ENCODE assay signal across 2 cellular contexts in the genomic region with DNA sequence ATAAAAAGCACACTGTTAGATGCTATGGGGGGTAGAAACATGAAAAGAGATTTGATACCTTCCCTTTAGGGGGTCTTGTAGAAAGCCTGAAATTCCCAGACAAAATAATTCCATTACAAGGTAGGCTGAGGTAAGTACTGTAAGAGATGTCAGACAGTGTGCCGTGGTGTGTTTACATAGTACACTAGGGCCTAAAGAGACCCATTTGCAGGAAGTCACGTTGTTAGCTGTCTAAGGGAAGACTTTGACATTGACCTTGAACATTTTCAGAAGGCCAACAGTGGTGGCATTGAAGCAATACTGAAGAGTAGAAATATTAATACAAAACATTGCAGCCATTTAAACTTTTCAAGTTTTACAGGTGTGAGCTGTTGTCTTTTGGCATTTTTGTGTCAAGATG.
TF ChIP-seq lines count a peak whose summit lies in the region.

No MANE protein-coding gene starts in this region.

TF ChIP-seq in HepG2, 621 proteins besides CTCF, POLR2A, EP300 and RAD21:
- TF ChIP-seq ZBTB38 (CRISPR knock-in tag; IDR thresholded peaks at IDR 0.05) (no peak), SKI (IDR thresholded peaks at IDR 0.05; ENCODE audit: partially characterized antibody) (peak; percentile 79), ZNF317 (CRISPR knock-in tag; IDR thresholded peaks at IDR 0.05) (peak; percentile 92), RARA (CRISPR knock-in tag; IDR thresholded peaks at IDR 0.05) (peak; percentile 83), ZNF629 (CRISPR knock-in tag; conservative IDR thresholded peaks at IDR 0.05) (peak; percentile 35; the same call in 1 of the 2 replicates), RXRB (CRISPR knock-in tag; IDR thresholded peaks at IDR 0.05; ENCODE audit: borderline replicate concordance) (peak; percentile 61; the same call in 1 of the 2 replicates), BCL6 (CRISPR knock-in tag; IDR thresholded peaks at IDR 0.05) (peak; percentile 56; the same call in 1 of the 2 replicates), TBL1XR1 (IDR thresholded peaks at IDR 0.05; ENCODE audit: borderline replicate concordance, low read length, partially characterized antibody) (peak; percentile 72), FOXA3 (CRISPR knock-in tag; IDR thresholded peaks at IDR 0.05) (peak; percentile 39; the same call in 1 of the 2 replicates), SAP130 (CRISPR knock-in tag; IDR thresholded peaks at IDR 0.05; ENCODE audit: low read depth) (peak; percentile 44; the same call in 1 of the 2 replicates), NCOR1 (IDR thresholded peaks at IDR 0.05; ENCODE audit: borderline replicate concordance, low read length) (0 out of 2 replicates have a peak, but pooled peaks have one; percentile 20), FOXK2 (IDR thresholded peaks at IDR 0.05) (no peak), ARNTL (CRISPR knock-in tag; IDR thresholded peaks at IDR 0.05) (no peak), FOXA1 (IDR thresholded peaks at IDR 0.05) (no peak), FOXA1 (CRISPR knock-in tag; IDR thresholded peaks at IDR 0.05) (peak; percentile 55), ARID5B (CRISPR knock-in tag; IDR thresholded peaks at IDR 0.05) (peak; percentile 68), POLR2AphosphoS5 (IDR thresholded peaks at IDR 0.05; ENCODE audit: low read depth, low read length) (no peak)
- TF ChIP-seq, protein P1, sequence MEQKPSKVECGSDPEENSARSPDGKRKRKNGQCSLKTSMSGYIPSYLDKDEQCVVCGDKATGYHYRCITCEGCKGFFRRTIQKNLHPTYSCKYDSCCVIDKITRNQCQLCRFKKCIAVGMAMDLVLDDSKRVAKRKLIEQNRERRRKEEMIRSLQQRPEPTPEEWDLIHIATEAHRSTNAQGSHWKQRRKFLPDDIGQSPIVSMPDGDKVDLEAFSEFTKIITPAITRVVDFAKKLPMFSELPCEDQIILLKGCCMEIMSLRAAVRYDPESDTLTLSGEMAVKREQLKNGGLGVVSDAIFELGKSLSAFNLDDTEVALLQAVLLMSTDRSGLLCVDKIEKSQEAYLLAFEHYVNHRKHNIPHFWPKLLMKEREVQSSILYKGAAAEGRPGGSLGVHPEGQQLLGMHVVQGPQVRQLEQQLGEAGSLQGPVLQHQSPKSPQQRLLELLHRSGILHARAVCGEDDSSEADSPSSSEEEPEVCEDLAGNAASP (CRISPR knock-in tag; IDR thresholded peaks at IDR 0.05; ENCODE audit: borderline replicate concordance): peak; percentile 64; the same call in 1 of the 2 replicates

TF ChIP-seq in K562, 482 proteins besides CTCF, POLR2A, EP300 and RAD21:
- TF ChIP-seq ESRRA (IDR thresholded peaks at IDR 0.05; ENCODE audit: borderline replicate concordance, low read depth) (peak; percentile 20; the same call in 1 of the 2 replicates), SRSF1 (IDR thresholded peaks at IDR 0.05; ENCODE audit: low read depth, low read length) (no peak), NR2C1 (IDR thresholded peaks at IDR 0.05) (no peak), NR2C1 (tag; IDR thresholded peaks at IDR 0.05) (no peak), STAG1 (CRISPR knock-in tag; IDR thresholded peaks at IDR 0.05; ENCODE audit: borderline replicate concordance) (no peak)
